8 cellular contexts compared by ENCODE assay signal in the genomic region with DNA sequence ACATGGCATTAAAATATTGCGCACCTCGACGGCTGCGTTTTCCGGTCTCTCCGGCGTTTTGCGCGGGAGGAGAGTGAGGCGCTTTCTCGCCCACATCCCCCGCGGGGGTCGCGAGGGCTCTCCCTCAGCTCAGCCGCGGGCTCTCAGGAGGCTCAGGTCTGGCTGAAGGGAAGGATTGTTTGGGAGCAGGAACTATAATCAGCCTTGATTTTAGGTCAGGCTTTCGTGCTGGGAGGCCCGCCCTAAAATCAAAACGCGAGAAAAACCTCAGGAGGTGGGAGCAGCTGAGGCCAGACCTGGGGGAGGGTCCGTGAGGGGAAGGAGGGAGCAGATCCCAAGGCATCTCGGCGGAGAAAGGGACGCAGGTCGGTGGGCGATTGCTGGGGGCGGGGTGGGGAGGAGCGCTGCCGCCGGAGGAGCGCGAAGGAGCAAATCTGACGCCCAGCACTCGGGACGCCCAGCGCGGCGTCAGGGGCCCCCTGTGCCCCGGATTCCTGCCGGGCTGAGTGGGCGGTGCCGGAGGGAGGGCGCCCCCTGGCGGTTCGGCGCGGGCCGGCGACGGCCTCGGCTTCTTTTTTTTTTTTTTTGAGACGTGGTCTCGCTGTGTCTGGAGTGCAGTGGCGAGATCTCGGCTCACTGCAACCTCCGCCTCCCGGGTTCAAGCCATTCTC. TPM values are rescaled to one million over a fixed set of nuclear protein-coding genes. Genes with fewer than 3 reads are reported as not detected.
DNase-seq lines count a peak whose midpoint lies in the region; ATAC-seq, FAIRE-seq and TF ChIP-seq lines count a peak whose summit lies in the region.

No MANE protein-coding gene starts in this region.

- peaks cover 28% of the 10 kb centered on the region for H3K4me1 ChIP-seq in mononuclear cell (ENCODE audit: insufficient read depth, low read length)

- H3K4me3 ChIP-seq in epithelial cell of esophagus (ENCODE audit: low read length): peak overlapping the region; percentile 50
- peak overlapping the region; percentile 31 for H3K4me3 ChIP-seq in mononuclear cell (ENCODE audit: low read length)

- TF ChIP-seq CTCF in epithelial cell of esophagus (IDR thresholded peaks at IDR 0.05; ENCODE audit: insufficient read depth, low read depth, low read length, missing control alignments): peak; percentile 44

- peak; percentile 43 for ATAC-seq in GM18868 (IDR thresholded peaks at IDR 0.05; ENCODE audit: unreplicated experiment)

- no peaks in the 10 kb centered on the region for H3K9me3 ChIP-seq in mononuclear cell (ENCODE audit: low read depth, low read length)

- H3K27me3 ChIP-seq in mononuclear cell (ENCODE audit: insufficient read depth, low read length): no peaks in the 10 kb centered on the region

- FAIRE-seq in GM12892 (lab: Jason Lieb, UNC): no peak

- DNase-seq in A172 (ENCODE audit: low spot score) (peak; percentile 42), NCI-H748 treated with DMSO at 0.1 percent for 48 hours (lab: John Stamatoyannopoulos, UW) (peak; percentile 19), epithelial cell of esophagus (ENCODE audit: low read depth) (peak; percentile 57), GM12892 (ENCODE audit: insufficient read length) (no peak)
- peak; percentile 86 for DNase-seq in activated CD8-positive, alpha-beta memory T cell treated with anti-CD3 and anti-CD28 coated beads, Interleukin-2, amount 50 U/mL, for 4 hours
- DNase-seq in stimulated activated CD8-positive, alpha-beta memory T cell treated with anti-CD3 and anti-CD28 coated beads, Interleukin-2, amount 100 ng/mL, for 1 hour (ENCODE audit: low read depth in 2 of 2): peak; percentile 64

- no peak for TF ChIP-seq POLR2A in GM12892 (IDR thresholded peaks at IDR 0.05; ENCODE audit: low read depth, low read length)

RNA-seq across cellular contexts. Expression of a gene that starts 18.7 kb away (rescaled TPM):
- 99.2 and 99.7 TPM in 2 replicates for total RNA-seq in A172 (2014; rRNA removed; shearing (Covaris generic))
- total RNA-seq in mononuclear cell: 128 TPM
- 0.06 TPM for polyA plus RNA-seq in GM12892 (2012; ENCODE audit: missing spikeins)
